Comparison of ENCODE assay signal across 7 cellular contexts in the genomic region with DNA sequence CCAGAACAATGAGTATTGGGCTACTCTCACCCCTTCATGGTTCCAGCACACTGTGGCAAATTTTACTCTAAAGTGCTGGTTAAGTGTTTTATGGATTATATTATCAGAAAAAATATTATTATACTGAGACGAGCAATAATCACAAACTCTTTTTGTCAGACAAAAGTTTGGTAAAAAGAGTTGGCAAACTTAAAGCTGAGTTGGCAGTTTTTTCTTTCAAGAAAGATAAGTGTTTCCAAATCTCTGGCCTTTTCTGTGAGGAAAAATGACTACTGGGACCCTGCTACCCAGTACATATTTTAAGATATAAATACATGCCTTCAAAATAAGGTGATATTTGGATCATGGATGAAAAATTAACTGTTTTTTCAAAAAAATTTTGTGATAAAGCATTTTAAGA.
"Had no signal": no experiment of that assay in that cellular context is flagged by ENCODE, and none has a peak within 500 bp of the region (broad histone marks: within the 10 kb centered on the region; RNA-seq: fewer than 3 reads in every experiment).

No MANE protein-coding gene starts in this region.

- H3K4me3 ChIP-seq: GM23248 had no signal

- H3K9ac ChIP-seq: GM23248 had no signal

- H3K27ac ChIP-seq: GM23248, HL-60 had no signal

- FAIRE-seq: H54 had no signal

- DNase-seq: GM23248, GOT3, H9, HCEC 1CT, KG1 had no signal

- H2AFZ ChIP-seq: GM23248 had no signal
